In the genomic region with DNA sequence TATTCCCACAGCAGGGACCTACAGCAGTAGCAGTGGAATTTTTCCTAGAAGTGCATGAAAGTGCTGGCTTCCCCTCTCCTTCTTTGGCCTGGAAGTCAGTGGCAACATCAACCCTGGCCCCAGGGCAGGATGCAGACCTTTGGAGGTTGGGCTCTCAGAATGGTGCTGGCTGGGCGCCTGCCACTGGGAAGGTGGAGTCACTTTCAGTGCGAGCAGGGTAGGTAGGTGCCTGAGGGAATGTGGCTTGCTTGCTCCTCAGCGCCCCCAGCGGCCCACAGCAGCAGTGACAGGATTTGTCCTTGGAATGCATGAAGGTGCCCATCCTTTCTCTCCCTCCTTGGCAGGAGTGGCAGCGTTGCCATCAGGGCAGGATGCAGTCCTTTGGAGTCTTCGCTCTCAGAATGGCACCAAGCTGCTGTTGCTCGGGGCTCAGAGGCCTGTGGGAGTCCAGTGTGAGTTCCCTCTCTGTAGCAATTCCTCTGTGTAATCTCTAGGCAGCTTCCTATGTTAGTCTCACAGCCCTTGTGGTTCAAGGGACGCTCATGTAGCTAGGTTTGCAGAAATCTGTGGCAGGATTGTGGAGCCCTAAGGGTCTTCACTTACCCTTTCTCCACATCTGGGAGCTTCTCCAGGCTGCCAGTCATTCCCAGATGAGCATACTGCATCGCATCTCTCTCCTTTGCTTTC, we compare ENCODE assay signal across 8 cellular contexts.
A peak's percentile ranks its signal among the peaks of the same experiment; 100 is the strongest.
DNase-seq lines count a peak whose midpoint lies in the region; ATAC-seq and TF ChIP-seq lines count a peak whose summit lies in the region.

No MANE protein-coding gene starts in this region.

- no peaks in the 10 kb centered on the region for H3K27me3 ChIP-seq in right cardiac atrium (ENCODE audit: control insufficient read depth, insufficient read depth)

- intact Hi-C loops in right cardiac atrium (cut with DNase I) = no loop called here

- ATAC-seq in HG02884 (IDR thresholded peaks at IDR 0.05; ENCODE audit: unreplicated experiment) (peak; percentile 54), right cardiac atrium (peak; percentile 22 to 34), GM18519 (IDR thresholded peaks at IDR 0.05; ENCODE audit: low FRiP score, unreplicated experiment) (no peak)

- H3K27ac ChIP-seq in right cardiac atrium (ENCODE audit: low read length) = no peak overlapping the region

- no peaks in the 10 kb centered on the region for H3K4me1 ChIP-seq in right cardiac atrium (ENCODE audit: control insufficient read depth, insufficient read depth, low read length)

- H3K4me3 ChIP-seq in right cardiac atrium (ENCODE audit: low read length) = no peak overlapping the region

- H3K9me3 ChIP-seq in right cardiac atrium (ENCODE audit: control insufficient read depth, low read length) = no peaks in the 10 kb centered on the region

- 58% methylated on average over 9 of the region's 9 CpGs for WGBS in right cardiac atrium

- peak; percentile 81 for TF ChIP-seq CTCF in GM12873 (IDR thresholded peaks at IDR 0.05; ENCODE audit: insufficient read depth, low read depth, low read length, missing control alignments)

- DNase-seq in SHP77 (lab: John Stamatoyannopoulos, UW) (peak; percentile 22 to 47), right cardiac atrium (peak; percentile 11 to 48 (median 27)), NCI-H774 (lab: John Stamatoyannopoulos, UW) (no peak), NCI-H2227 treated with DMSO at 0.1 percent for 48 hours (lab: John Stamatoyannopoulos, UW) (no peak)
- DNase-seq in effector CD8-positive, alpha-beta T cell (lab: John Stamatoyannopoulos, UW) = no peak

Comparison
In these comparisons a context has a peak if more than half of its experiments do, and no peak if none do; other contexts are left out.
1. DNase-seq: peak in SHP77 (2 of 2) and right cardiac atrium (3 of 3); none in NCI-H774 (single experiment), NCI-H2227 treated with DMSO at 0.1 percent for 48 hours (single experiment) and effector CD8-positive, alpha-beta T cell (single experiment).